27 cellular contexts compared by ENCODE assay signal in the genomic region with DNA sequence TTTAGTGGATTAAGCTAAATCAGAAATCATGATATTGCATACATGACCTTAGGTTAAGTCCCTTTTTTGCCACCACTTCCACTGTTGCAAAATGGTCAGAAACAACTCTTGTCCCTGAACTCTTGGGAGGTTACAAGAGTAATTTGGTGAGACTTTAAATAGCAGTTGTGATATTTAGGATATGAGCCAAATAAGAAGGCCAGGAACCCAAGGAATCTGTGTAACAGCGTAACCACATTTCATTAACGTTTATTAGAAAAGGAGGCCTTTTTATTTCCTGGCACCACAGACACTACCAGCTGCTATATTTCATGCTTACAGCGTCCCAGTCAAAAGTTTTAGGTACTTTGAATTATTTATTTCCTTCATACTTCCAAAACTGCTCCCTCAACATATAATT.
"Had no signal": no experiment of that assay in that cellular context is flagged by ENCODE, and none has a peak within 500 bp of the region (broad histone marks: within the 10 kb centered on the region; RNA-seq: fewer than 3 reads in every experiment).

No MANE protein-coding gene starts in this region.

- H3K4me1 Mint-ChIP-seq: activated CD4-positive, alpha-beta memory T cell treated with anti-CD3 and anti-CD28 coated beads, Interleukin-2, amount 10 ng/mL, durations not matched to agents 7 days and 5 days; activated CD4-positive, alpha-beta T cell treated with anti-CD3 and anti-CD28 coated beads, Interleukin-2, amount 10 ng/mL, durations not matched to agents 24 days and 14 days; activated naive CD8-positive, alpha-beta T cell treated with anti-CD3 and anti-CD28 coated beads, Interleukin-2, amount 50 U/mL, for 24 hours; naive thymus-derived CD8-positive, alpha-beta T cell; neural progenitor cell; T-cell had no signal

- H3K9me3 ChIP-seq: thoracic aorta had no signal

- H3K36me3 Mint-ChIP-seq: brain; naive thymus-derived CD8-positive, alpha-beta T cell; neural progenitor cell; T-cell; type B pancreatic cell had no signal

- H3K4me3 Mint-ChIP-seq: activated CD4-positive, alpha-beta memory T cell treated with anti-CD3 and anti-CD28 coated beads, Interleukin-2, amount 10 ng/mL, durations not matched to agents 7 days and 5 days; activated CD4-positive, alpha-beta T cell treated with anti-CD3 and anti-CD28 coated beads, Interleukin-2, amount 10 ng/mL, durations not matched to agents 24 days and 14 days; activated naive CD8-positive, alpha-beta T cell treated with anti-CD3 and anti-CD28 coated beads, Interleukin-2, amount 50 U/mL, for 24 hours; dendritic cell treated with granulocyte-macrophage colony-stimulating factor and Interleukin-4, amounts not matched to agents 40 ng/mL and 50 ng/mL, for 4 days; naive thymus-derived CD8-positive, alpha-beta T cell; neural progenitor cell; T-cell; T-helper 2 cell treated with Interferon-gamma antibody and Interleukin-4, amounts not matched to agents 5 μg/mL and 100 μg/mL, for 36 hours; type B pancreatic cell had no signal

- H3K9ac ChIP-seq: neural progenitor cell had no signal

- H2AFZ ChIP-seq: neural progenitor cell had no signal

- ATAC-seq: activated CD4-positive, CD25-positive, alpha-beta regulatory T cell treated with anti-CD3 and anti-CD28 coated beads, Interleukin-2, amount 50 U/mL, for 24 hours; activated naive CD8-positive, alpha-beta T cell treated with anti-CD3 and anti-CD28 coated beads, Interleukin-2, amount 50 U/mL, for 24 hours; naive thymus-derived CD8-positive, alpha-beta T cell; T-cell had no signal

- H3K27me3 ChIP-seq: foreskin keratinocyte, neural progenitor cell had no signal

- H3K4me1 ChIP-seq: neural progenitor cell had no signal

- H3K27ac ChIP-seq: foreskin keratinocyte, neural progenitor cell, thoracic aorta, VCaP had no signal

- H3K36me3 ChIP-seq: neural progenitor cell, thoracic aorta had no signal

- H3K27ac Mint-ChIP-seq: activated CD4-positive, alpha-beta memory T cell treated with anti-CD3 and anti-CD28 coated beads, Interleukin-2, amount 10 ng/mL, durations not matched to agents 7 days and 5 days; activated CD4-positive, alpha-beta T cell treated with anti-CD3 and anti-CD28 coated beads, Interleukin-2, amount 10 ng/mL, durations not matched to agents 24 days and 14 days; activated naive CD8-positive, alpha-beta T cell treated with anti-CD3 and anti-CD28 coated beads, Interleukin-2, amount 50 U/mL, for 24 hours; brain; dendritic cell treated with granulocyte-macrophage colony-stimulating factor and Interleukin-4, amounts not matched to agents 40 ng/mL and 50 ng/mL, for 4 days; naive thymus-derived CD8-positive, alpha-beta T cell; neural progenitor cell; progenitor cell of endocrine pancreas; T-cell; T-helper 2 cell treated with Interferon-gamma antibody and Interleukin-4, amounts not matched to agents 5 μg/mL and 100 μg/mL, for 36 hours; type B pancreatic cell had no signal

- DNase-seq: activated CD4-positive, alpha-beta memory T cell treated with anti-CD3 and anti-CD28 coated beads, Interleukin-2, amount 10 ng/mL, durations not matched to agents 7 days and 5 days; activated CD4-positive, alpha-beta T cell treated with anti-CD3 and anti-CD28 coated beads, Interleukin-2, amount 10 ng/mL, durations not matched to agents 24 days and 14 days; activated gamma-delta T cell; activated naive CD4-positive, alpha-beta T cell treated with anti-CD3 and anti-CD28 coated beads, Interleukin-2, amount 50 U/mL, for 16 hours; activated naive CD8-positive, alpha-beta T cell treated with anti-CD3 and anti-CD28 coated beads, Interleukin-2, amount 50 U/mL, for 24 hours; caudate nucleus; effector CD4-positive, alpha-beta T cell; erythroblast; glutamatergic neuron; hypothalamus; naive thymus-derived CD8-positive, alpha-beta T cell; stimulated activated CD4-positive, alpha-beta T cell treated with anti-CD3 and anti-CD28 coated beads, Interleukin-15, amount 100 ng/mL, for 24 hours; stimulated activated CD8-positive, alpha-beta memory T cell treated with anti-CD3 and anti-CD28 coated beads, Interleukin-4, amount 100 ng/mL, for 48 hours; stimulated activated naive CD4-positive, alpha-beta T cell; T-cell had no signal

- H3K4me3 ChIP-seq: lung, neural progenitor cell, smooth muscle cell, thoracic aorta had no signal

- H3K4me2 ChIP-seq: neural progenitor cell, smooth muscle cell had no signal

- H3K27me3 Mint-ChIP-seq: dendritic cell treated with granulocyte-macrophage colony-stimulating factor and Interleukin-4, amounts not matched to agents 40 ng/mL and 50 ng/mL, for 4 days; progenitor cell of endocrine pancreas; type B pancreatic cell had no signal

- H3K9me3 Mint-ChIP-seq: activated CD4-positive, alpha-beta memory T cell treated with anti-CD3 and anti-CD28 coated beads, Interleukin-2, amount 10 ng/mL, durations not matched to agents 7 days and 5 days; activated CD4-positive, alpha-beta T cell treated with anti-CD3 and anti-CD28 coated beads, Interleukin-2, amount 10 ng/mL, durations not matched to agents 24 days and 14 days; activated naive CD8-positive, alpha-beta T cell treated with anti-CD3 and anti-CD28 coated beads, Interleukin-2, amount 50 U/mL, for 24 hours; brain; dendritic cell treated with granulocyte-macrophage colony-stimulating factor and Interleukin-4, amounts not matched to agents 40 ng/mL and 50 ng/mL, for 4 days; naive thymus-derived CD8-positive, alpha-beta T cell; neural progenitor cell; T-cell; T-helper 2 cell treated with Interferon-gamma antibody and Interleukin-4, amounts not matched to agents 5 μg/mL and 100 μg/mL, for 36 hours; type B pancreatic cell had no signal
